Comparison of ENCODE assay signal across 1 cellular context in the genomic region with DNA sequence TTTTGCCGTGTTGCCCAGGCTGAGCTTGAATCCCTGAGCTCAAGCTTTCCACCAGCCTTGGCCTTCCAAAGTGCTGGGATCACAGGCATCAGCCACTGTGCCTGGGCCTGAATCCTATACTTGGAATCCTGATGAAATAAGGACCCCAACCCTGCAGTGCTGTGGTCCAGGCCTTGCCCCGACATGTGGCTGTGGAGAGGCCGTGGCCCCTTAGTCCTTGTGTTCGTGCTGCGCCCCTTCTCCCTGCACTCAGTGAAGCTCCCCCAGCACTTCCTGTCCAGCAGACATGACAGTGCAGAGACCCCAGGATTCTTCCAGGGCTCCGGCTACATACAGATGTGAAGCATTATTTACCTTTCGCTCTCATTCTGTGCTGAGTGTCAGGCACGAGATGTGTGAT.
TF ChIP-seq lines count a peak whose summit lies in the region.

No MANE protein-coding gene starts in this region.

TF ChIP-seq in HepG2, 621 proteins besides CTCF, POLR2A, EP300 and RAD21 (continued from another document):
- TF ChIP-seq, protein P1, sequence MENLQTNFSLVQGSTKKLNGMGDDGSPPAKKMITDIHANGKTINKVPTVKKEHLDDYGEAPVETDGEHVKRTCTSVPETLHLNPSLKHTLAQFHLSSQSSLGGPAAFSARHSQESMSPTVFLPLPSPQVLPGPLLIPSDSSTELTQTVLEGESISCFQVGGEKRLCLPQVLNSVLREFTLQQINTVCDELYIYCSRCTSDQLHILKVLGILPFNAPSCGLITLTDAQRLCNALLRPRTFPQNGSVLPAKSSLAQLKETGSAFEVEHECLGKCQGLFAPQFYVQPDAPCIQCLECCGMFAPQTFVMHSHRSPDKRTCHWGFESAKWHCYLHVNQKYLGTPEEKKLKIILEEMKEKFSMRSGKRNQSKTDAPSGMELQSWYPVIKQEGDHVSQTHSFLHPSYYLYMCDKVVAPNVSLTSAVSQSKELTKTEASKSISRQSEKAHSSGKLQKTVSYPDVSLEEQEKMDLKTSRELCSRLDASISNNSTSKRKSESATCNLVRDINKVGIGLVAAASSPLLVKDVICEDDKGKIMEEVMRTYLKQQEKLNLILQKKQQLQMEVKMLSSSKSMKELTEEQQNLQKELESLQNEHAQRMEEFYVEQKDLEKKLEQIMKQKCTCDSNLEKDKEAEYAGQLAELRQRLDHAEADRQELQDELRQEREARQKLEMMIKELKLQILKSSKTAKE (CRISPR knock-in tag; IDR thresholded peaks at IDR 0.05; ENCODE audit: borderline replicate concordance), result no peak
- TF ChIP-seq ZNF333 (CRISPR knock-in tag; IDR thresholded peaks at IDR 0.05; ENCODE audit: borderline replicate concordance) (no peak), ZNF891 (CRISPR knock-in tag; IDR thresholded peaks at IDR 0.05) (0 out of 2 replicates have a peak, but pooled peaks have one; percentile 55), NRL (CRISPR knock-in tag; IDR thresholded peaks at IDR 0.05; ENCODE audit: borderline replicate concordance) (0 out of 2 replicates have a peak, but pooled peaks have one; percentile 33), CBX2 (IDR thresholded peaks at IDR 0.05; ENCODE audit: low read depth, low read length) (no peak), CBX2 (CRISPR knock-in tag; IDR thresholded peaks at IDR 0.05; ENCODE audit: low read depth) (no peak), PRMT3 (CRISPR knock-in tag; IDR thresholded peaks at IDR 0.05; ENCODE audit: borderline replicate concordance, low read depth) (no peak), ZFAT (CRISPR knock-in tag; conservative IDR thresholded peaks at IDR 0.05) (no peak), ZNF761 (CRISPR knock-in tag; conservative IDR thresholded peaks at IDR 0.05) (0 out of 2 replicates have a peak, but pooled peaks have one; percentile 9), MTA3 (CRISPR knock-in tag; IDR thresholded peaks at IDR 0.05) (no peak)
- TF ChIP-seq, protein P2, sequence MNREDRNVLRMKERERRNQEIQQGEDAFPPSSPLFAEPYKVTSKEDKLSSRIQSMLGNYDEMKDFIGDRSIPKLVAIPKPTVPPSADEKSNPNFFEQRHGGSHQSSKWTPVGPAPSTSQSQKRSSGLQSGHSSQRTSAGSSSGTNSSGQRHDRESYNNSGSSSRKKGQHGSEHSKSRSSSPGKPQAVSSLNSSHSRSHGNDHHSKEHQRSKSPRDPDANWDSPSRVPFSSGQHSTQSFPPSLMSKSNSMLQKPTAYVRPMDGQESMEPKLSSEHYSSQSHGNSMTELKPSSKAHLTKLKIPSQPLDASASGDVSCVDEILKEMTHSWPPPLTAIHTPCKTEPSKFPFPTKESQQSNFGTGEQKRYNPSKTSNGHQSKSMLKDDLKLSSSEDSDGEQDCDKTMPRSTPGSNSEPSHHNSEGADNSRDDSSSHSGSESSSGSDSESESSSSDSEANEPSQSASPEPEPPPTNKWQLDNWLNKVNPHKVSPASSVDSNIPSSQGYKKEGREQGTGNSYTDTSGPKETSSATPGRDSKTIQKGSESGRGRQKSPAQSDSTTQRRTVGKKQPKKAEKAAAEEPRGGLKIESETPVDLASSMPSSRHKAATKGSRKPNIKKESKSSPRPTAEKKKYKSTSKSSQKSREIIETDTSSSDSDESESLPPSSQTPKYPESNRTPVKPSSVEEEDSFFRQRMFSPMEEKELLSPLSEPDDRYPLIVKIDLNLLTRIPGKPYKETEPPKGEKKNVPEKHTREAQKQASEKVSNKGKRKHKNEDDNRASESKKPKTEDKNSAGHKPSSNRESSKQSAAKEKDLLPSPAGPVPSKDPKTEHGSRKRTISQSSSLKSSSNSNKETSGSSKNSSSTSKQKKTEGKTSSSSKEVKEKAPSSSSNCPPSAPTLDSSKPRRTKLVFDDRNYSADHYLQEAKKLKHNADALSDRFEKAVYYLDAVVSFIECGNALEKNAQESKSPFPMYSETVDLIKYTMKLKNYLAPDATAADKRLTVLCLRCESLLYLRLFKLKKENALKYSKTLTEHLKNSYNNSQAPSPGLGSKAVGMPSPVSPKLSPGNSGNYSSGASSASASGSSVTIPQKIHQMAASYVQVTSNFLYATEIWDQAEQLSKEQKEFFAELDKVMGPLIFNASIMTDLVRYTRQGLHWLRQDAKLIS (CRISPR knock-in tag; IDR thresholded peaks at IDR 0.05), result no peak
- TF ChIP-seq, protein P3, sequence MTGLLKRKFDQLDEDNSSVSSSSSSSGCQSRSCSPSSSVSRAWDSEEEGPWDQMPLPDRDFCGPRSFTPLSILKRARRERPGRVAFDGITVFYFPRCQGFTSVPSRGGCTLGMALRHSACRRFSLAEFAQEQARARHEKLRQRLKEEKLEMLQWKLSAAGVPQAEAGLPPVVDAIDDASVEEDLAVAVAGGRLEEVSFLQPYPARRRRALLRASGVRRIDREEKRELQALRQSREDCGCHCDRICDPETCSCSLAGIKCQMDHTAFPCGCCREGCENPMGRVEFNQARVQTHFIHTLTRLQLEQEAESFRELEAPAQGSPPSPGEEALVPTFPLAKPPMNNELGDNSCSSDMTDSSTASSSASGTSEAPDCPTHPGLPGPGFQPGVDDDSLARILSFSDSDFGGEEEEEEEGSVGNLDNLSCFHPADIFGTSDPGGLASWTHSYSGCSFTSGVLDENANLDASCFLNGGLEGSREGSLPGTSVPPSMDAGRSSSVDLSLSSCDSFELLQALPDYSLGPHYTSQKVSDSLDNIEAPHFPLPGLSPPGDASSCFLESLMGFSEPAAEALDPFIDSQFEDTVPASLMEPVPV (CRISPR knock-in tag; IDR thresholded peaks at IDR 0.05), result no peak
- TF ChIP-seq, protein P4, sequence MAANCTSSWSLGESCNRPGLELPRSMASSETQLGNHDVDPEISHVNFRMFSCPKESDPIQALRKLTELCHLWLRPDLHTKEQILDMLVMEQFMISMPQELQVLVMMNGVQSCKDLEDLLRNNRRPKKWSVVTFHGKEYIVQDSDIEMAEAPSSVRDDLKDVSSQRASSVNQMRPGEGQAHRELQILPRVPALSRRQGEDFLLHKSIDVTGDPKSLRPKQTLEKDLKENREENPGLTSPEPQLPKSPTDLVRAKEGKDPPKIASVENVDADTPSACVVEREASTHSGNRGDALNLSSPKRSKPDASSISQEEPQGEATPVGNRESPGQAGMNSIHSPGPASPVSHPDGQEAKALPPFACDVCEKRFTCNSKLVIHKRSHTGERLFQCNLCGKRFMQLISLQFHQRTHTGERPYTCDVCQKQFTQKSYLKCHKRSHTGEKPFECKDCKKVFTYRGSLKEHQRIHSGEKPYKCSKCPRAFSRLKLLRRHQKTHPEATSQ (CRISPR knock-in tag; IDR thresholded peaks at IDR 0.05; ENCODE audit: borderline replicate concordance), result no peak
- TF ChIP-seq, protein P5, sequence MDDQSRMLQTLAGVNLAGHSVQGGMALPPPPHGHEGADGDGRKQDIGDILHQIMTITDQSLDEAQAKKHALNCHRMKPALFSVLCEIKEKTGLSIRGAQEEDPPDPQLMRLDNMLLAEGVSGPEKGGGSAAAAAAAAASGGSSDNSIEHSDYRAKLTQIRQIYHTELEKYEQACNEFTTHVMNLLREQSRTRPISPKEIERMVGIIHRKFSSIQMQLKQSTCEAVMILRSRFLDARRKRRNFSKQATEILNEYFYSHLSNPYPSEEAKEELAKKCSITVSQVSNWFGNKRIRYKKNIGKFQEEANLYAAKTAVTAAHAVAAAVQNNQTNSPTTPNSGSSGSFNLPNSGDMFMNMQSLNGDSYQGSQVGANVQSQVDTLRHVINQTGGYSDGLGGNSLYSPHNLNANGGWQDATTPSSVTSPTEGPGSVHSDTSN (CRISPR knock-in tag; IDR thresholded peaks at IDR 0.05; ENCODE audit: borderline replicate concordance), result no peak
